8 cellular contexts compared by ENCODE assay signal in genomic region chr9:127869310-127870152, GRCh38. TPM values are rescaled to one million over a fixed set of nuclear protein-coding genes. Genes with fewer than 3 reads are reported as not detected.
A peak's percentile ranks its signal among the peaks of the same experiment; 100 is the strongest.
DNase-seq lines count a peak whose midpoint lies in the region; ATAC-seq and TF ChIP-seq lines count a peak whose summit lies in the region.

No MANE protein-coding gene starts in this region.

- CTCF ChIA-PET in AG04449 (lab: Yijun Ruan, JAX): interaction anchor here (0.6 to 8.4 kb wide), 53 partner anchors 8 to 366 kb away, joined by 3 to 128 read pairs (median 5); partner anchors contain the start of genes CDK9, ENG, FPGS and PTRH1
- CTCF ChIA-PET in activated naive CD4-positive, alpha-beta T cell treated with anti-CD3 and anti-CD28 coated beads for 36 hours (lab: Charles Lee): interaction anchor here (0.5 to 4.8 kb wide), 48 partner anchors 9 to 835 kb away, joined by 3 to 56 read pairs (median 4); partner anchors contain the start of genes CDK9, ENG, PTRH1 and SH2D3C

- no peaks in the 10 kb centered on the region for H3K4me1 ChIP-seq in MM.1S (ENCODE audit: low read length)

- peak; percentile 41 for ATAC-seq in GM18861 (IDR thresholded peaks at IDR 0.05; ENCODE audit: unreplicated experiment)

- peak overlapping the region; percentile 72 for H2AFZ ChIP-seq in MM.1S (ENCODE audit: low read length)

- no peaks in the 10 kb centered on the region for H3K27me3 ChIP-seq in MM.1S (replicated peaks; ENCODE audit: insufficient read depth, low read length)

- TF ChIP-seq CTCF in AG04449 (IDR thresholded peaks at IDR 0.05; ENCODE audit: insufficient read depth, low read length, missing control alignments) (peak; percentile 96), MM.1S (IDR thresholded peaks at IDR 0.05; ENCODE audit: low read length) (peak; percentile 91)

- no peaks in the 10 kb centered on the region for H3K9me3 ChIP-seq in MM.1S (replicated peaks; ENCODE audit: insufficient read depth, low read length)

- 0 out of 2 replicates have a peak overlapping the region, but pooled peaks have one; percentile 11 for H3K4me2 ChIP-seq in MM.1S (ENCODE audit: low read depth, low read length)

- peaks cover 14% of the 10 kb centered on the region for H3K4me1 Mint-ChIP-seq in activated naive CD4-positive, alpha-beta T cell treated with anti-CD3 and anti-CD28 coated beads for 36 hours (ENCODE audit: low read depth)

- no peaks in the 10 kb centered on the region for H3K9me3 Mint-ChIP-seq in activated naive CD4-positive, alpha-beta T cell treated with anti-CD3 and anti-CD28 coated beads for 36 hours

- no peak overlapping the region for H3K27ac Mint-ChIP-seq in activated naive CD4-positive, alpha-beta T cell treated with anti-CD3 and anti-CD28 coated beads for 36 hours

- intact Hi-C loops in activated naive CD4-positive, alpha-beta T cell treated with anti-CD3 and anti-CD28 coated beads for 36 hours (cut with micrococcal nuclease): loop anchor here (1.0 to 5.0 kb wide), 5 partner anchors 51 to 367 kb away; partner anchors contain the start of genes CDK9, FPGS and TOR2A
- intact Hi-C loops in head of caudate nucleus (cut with DNase I) (loop anchor here (5.0 to 10.0 kb wide), 3 partner anchors 48 to 135 kb away; partner anchors contain the start of genes ST6GALNAC4 and TOR2A), posterior cingulate gyrus (cut with DNase I) (loop anchor here (10.0 kb wide), 1 partner anchor 65 kb away; the partner anchor contains the start of gene FPGS)

- H3F3A ChIP-seq in MM.1S (ENCODE audit: insufficient read depth, low read length): no peaks in the 10 kb centered on the region

- H3K9ac ChIP-seq in MM.1S (ENCODE audit: low read length): no peak overlapping the region

- DNase-seq in AG04449 (ENCODE audit: low read depth, low spot score) (no peak), MM.1S (peak; percentile 84), SKM-1 (lab: John Stamatoyannopoulos, UW; ENCODE audit: unreplicated experiment) (peak; percentile 43), head of caudate nucleus (peak; percentile 54 to 92 (median 82)), posterior cingulate gyrus (peak; percentile 69 to 97 (median 86)), ureter (ENCODE audit: low spot score) (peak; percentile 90)
- peak; percentile 88 for DNase-seq in activated naive CD4-positive, alpha-beta T cell treated with anti-CD3 and anti-CD28 coated beads for 36 hours

- H3K4me3 ChIP-seq in AG04449 (ENCODE audit: low read depth, low read length) (no peak overlapping the region), MM.1S (ENCODE audit: low read length) (no peak overlapping the region)

- H3K36me3 Mint-ChIP-seq in activated naive CD4-positive, alpha-beta T cell treated with anti-CD3 and anti-CD28 coated beads for 36 hours (ENCODE audit: low read depth): no peaks in the 10 kb centered on the region

- no peak overlapping the region for H3K4me3 Mint-ChIP-seq in activated naive CD4-positive, alpha-beta T cell treated with anti-CD3 and anti-CD28 coated beads for 36 hours

- H3K36me3 ChIP-seq in MM.1S (replicated peaks; ENCODE audit: insufficient read depth, low read length): no peaks in the 10 kb centered on the region

- no peaks in the 10 kb centered on the region for H3K27me3 Mint-ChIP-seq in activated naive CD4-positive, alpha-beta T cell treated with anti-CD3 and anti-CD28 coated beads for 36 hours (ENCODE audit: low read depth)

- no peak overlapping the region for H3K27ac ChIP-seq in MM.1S (ENCODE audit: low read length)

- no peaks in the 10 kb centered on the region for H4K20me1 ChIP-seq in MM.1S (ENCODE audit: insufficient read depth, low read length)

- POLR2A ChIA-PET in AG04449 (lab: Yijun Ruan, JAX): interaction anchor here (1.0 to 1.3 kb wide), 3 partner anchors 31 to 134 kb away, joined by 3 to 5 read pairs (median 3); partner anchors contain the start of gene TOR2A

- no peaks in the 10 kb centered on the region for H3K79me2 ChIP-seq in MM.1S (ENCODE audit: low read length)

- H3K9me2 ChIP-seq in MM.1S (replicated peaks; ENCODE audit: insufficient read depth, low read length): no peaks in the 10 kb centered on the region

RNA-seq across cellular contexts. Expression of gene AK1, which starts 7.9 kb away (rescaled TPM):
- total RNA-seq in activated naive CD4-positive, alpha-beta T cell treated with anti-CD3 and anti-CD28 coated beads for 36 hours: 10 to 100 TPM; 11.8 to 11.9 TPM
- total RNA-seq in ureter: 48.6 TPM

RNA-seq across cellular contexts. Expression of gene ENG, which starts 15.1 kb away (rescaled TPM):
- 10 to 100 TPM; 10.5 to 11.6 TPM for total RNA-seq in activated naive CD4-positive, alpha-beta T cell treated with anti-CD3 and anti-CD28 coated beads for 36 hours
- total RNA-seq in ureter: 83.6 TPM

RNA-seq across cellular contexts. Expression of gene ST6GALNAC6, which starts 29.9 kb away (rescaled TPM):
- 10 to 100 TPM; 28.7 to 29.1 TPM for total RNA-seq in activated naive CD4-positive, alpha-beta T cell treated with anti-CD3 and anti-CD28 coated beads for 36 hours
- total RNA-seq in ureter: 48.9 TPM

RNA-seq across cellular contexts. Expression of gene ST6GALNAC4, which starts 47.3 kb away (rescaled TPM):
- total RNA-seq in activated naive CD4-positive, alpha-beta T cell treated with anti-CD3 and anti-CD28 coated beads for 36 hours: 10 to 100 TPM; 22.3 to 24.6 TPM
- total RNA-seq in ureter: 25.8 TPM
